28 cellular contexts compared by ENCODE assay signal in genomic region chr7:123057926-123058325, GRCh38.
"Had no signal": no experiment of that assay in that cellular context is flagged by ENCODE, and none has a peak within 500 bp of the region (broad histone marks: within the 10 kb centered on the region; RNA-seq: fewer than 3 reads in every experiment).

No MANE protein-coding gene starts in this region.

- ATAC-seq: activated naive CD4-positive, alpha-beta T cell treated with anti-CD3 and anti-CD28 coated beads, Interleukin-2, amount 50 U/mL, for 72 hours; activated T-cell treated with anti-CD3 and anti-CD28 coated beads, Interleukin-2, amount 50 U/mL, for 4 hours; activated T-cell treated with anti-CD3 and anti-CD28 coated beads, Interleukin-2, amount 50 U/mL, for 72 hours; activated T-helper 17 cell treated with anti-CD3 and anti-CD28 coated beads, Interleukin-2, amount 50 U/mL, for 72 hours had no signal

- H3K27me3 ChIP-seq: ascending aorta, cardiac muscle cell had no signal

- H3K4me1 ChIP-seq: ascending aorta had no signal

- H3K4me3 ChIP-seq: ascending aorta, cardiac muscle cell had no signal

- H3K9me3 ChIP-seq: ascending aorta had no signal

- H3K36me3 ChIP-seq: ascending aorta, cardiac muscle cell had no signal

- H3K27ac ChIP-seq: ascending aorta, cardiac muscle cell, VCaP had no signal

- DNase-seq: activated B cell treated with CpG ODN at 0.5 μM for 24 hours; activated CD4-positive, alpha-beta memory T cell treated with anti-CD3 and anti-CD28 coated beads, Interleukin-2, amount 10 ng/mL, durations not matched to agents 7 days and 5 days; activated CD4-positive, alpha-beta T cell treated with anti-CD3 and anti-CD28 coated beads for 4 hours; activated CD4-positive, alpha-beta T cell treated with anti-CD3 and anti-CD28 coated beads, Interleukin-2, amount 10 ng/mL, durations not matched to agents 24 days and 14 days; activated CD4-positive, alpha-beta T cell treated with anti-CD3 and anti-CD28 coated beads, Interleukin-2, amount 50 U/mL, for 1 hour; activated CD4-positive, alpha-beta T cell treated with anti-CD3 and anti-CD28 coated beads, Interleukin-2, amount 50 U/mL, for 48 hours; activated CD4-positive, CD25-positive, alpha-beta regulatory T cell treated with anti-CD3 and anti-CD28 coated beads, Interleukin-2, amount 50 U/mL, for 72 hours; activated CD8-positive, alpha-beta memory T cell treated with anti-CD3 and anti-CD28 coated beads, Interleukin-2, amount 50 U/mL, for 4 hours; activated effector memory CD4-positive, alpha-beta T cell treated with anti-CD3 and anti-CD28 coated beads, Interleukin-2, amount 50 U/mL, for 16 hours; activated gamma-delta T cell treated with Interleukin-2 at 50 U/mL for 16 hours; activated naive CD4-positive, alpha-beta T cell; activated naive CD4-positive, alpha-beta T cell treated with anti-CD3 and anti-CD28 coated beads for 36 hours; activated naive CD4-positive, alpha-beta T cell treated with anti-CD3 and anti-CD28 coated beads, Interleukin-2, amount 50 U/mL, for 16 hours; activated naive CD8-positive, alpha-beta T cell treated with anti-CD3 and anti-CD28 coated beads for 36 hours; activated T-cell treated with anti-CD3 and anti-CD28 coated beads for 4 hours; activated T-cell treated with anti-CD3 and anti-CD28 coated beads, Interleukin-2, amount 50 U/mL, for 1 hour; activated T-cell treated with anti-CD3 and anti-CD28 coated beads, Interleukin-2, amount 50 U/mL, for 4 hours; activated T-cell treated with anti-CD3 and anti-CD28 coated beads, Interleukin-2, amount 50 U/mL, for 72 hours; amygdala; anterior cingulate cortex; T-helper 1 cell; T-helper 2 cell; T-helper 9 cell had no signal
